ENCODE assay signal across 9 cellular contexts in genomic region chr11:18731949-18732821, GRCh38. TPM values are rescaled to one million over a fixed set of nuclear protein-coding genes. Genes with fewer than 3 reads are reported as not detected.
DNase-seq lines count a peak whose midpoint lies in the region; TF ChIP-seq lines count a peak whose summit lies in the region.
"Had no signal": no experiment of that assay in that cellular context is flagged by ENCODE, and none has a peak within 500 bp of the region (broad histone marks: within the 10 kb centered on the region; RNA-seq: fewer than 3 reads in every experiment).

No MANE protein-coding gene starts in this region.

- DNase-seq in GM12865 (ENCODE audit: low read depth) (peak; percentile 62), HL-60 (ENCODE audit: low read depth in 1 of 2, low spot score in 1 of 2) (peak in 1 of 2 experiments; percentile 40), T-helper 1 cell (peak in 4 of 5 donors; percentile 34 to 57 (median 44)), amniotic epithelial cell (ENCODE audit: low read depth) (peak; percentile 32), hepatocyte (ENCODE audit: low spot score) (peak; percentile 54), smooth muscle cell (lab: John Stamatoyannopoulos, UW; ENCODE audit: unreplicated experiment) (peak; percentile 27), GOT3 (lab: John Stamatoyannopoulos, UW) (no peak)

- no peak overlapping the region for H3K27ac ChIP-seq in 22Rv1
- no peak overlapping the region for H3K27ac ChIP-seq in HL-60 (replicated peaks)
- no peak overlapping the region for H3K27ac ChIP-seq in hepatocyte
- H3K27ac ChIP-seq in smooth muscle cell (ENCODE audit: low read depth), result no peak overlapping the region

- no peaks in the 10 kb centered on the region for H3F3A ChIP-seq in smooth muscle cell (ENCODE audit: low read depth)

- H3K27me3 ChIP-seq in HL-60 (ENCODE audit: insufficient read depth, poor library complexity, severe bottlenecking) (peaks cover 2% of the 10 kb centered on the region), hepatocyte (no peaks in the 10 kb centered on the region), smooth muscle cell (ENCODE audit: low read depth) (no peaks in the 10 kb centered on the region)

- H3K9me3 ChIP-seq in hepatocyte (ENCODE audit: low read depth) (no peaks in the 10 kb centered on the region), smooth muscle cell (replicated peaks; ENCODE audit: low read depth) (no peaks in the 10 kb centered on the region)

- H3K79me2 ChIP-seq in hepatocyte (no peaks in the 10 kb centered on the region), smooth muscle cell (ENCODE audit: low read depth) (no peaks in the 10 kb centered on the region)

- H3K36me3 ChIP-seq in hepatocyte (replicated peaks; ENCODE audit: insufficient read depth, low read depth), result no peaks in the 10 kb centered on the region
- no peaks in the 10 kb centered on the region for H3K36me3 ChIP-seq in smooth muscle cell (ENCODE audit: low read depth)

- TF ChIP-seq CTCF in 22Rv1 (IDR thresholded peaks at IDR 0.05) (peak; percentile 97), GM12865 (IDR thresholded peaks at IDR 0.05; ENCODE audit: insufficient read depth, low read depth, low read length, missing control alignments) (peak; percentile 98), HL-60 (IDR thresholded peaks at IDR 0.05; ENCODE audit: insufficient read depth, low read length) (peak; percentile 98), hepatocyte (IDR thresholded peaks at IDR 0.05; ENCODE audit: poor library complexity) (peak; percentile 97), smooth muscle cell (IDR thresholded peaks at IDR 0.05; ENCODE audit: borderline replicate concordance, insufficient read depth, poor library complexity, severe bottlenecking) (peak; percentile 97)

- H2AFZ ChIP-seq in hepatocyte (no peak overlapping the region), smooth muscle cell (ENCODE audit: low read depth) (peak overlapping the region; percentile 11)

- H4K20me1 ChIP-seq in hepatocyte (ENCODE audit: insufficient read depth, poor library complexity, severe bottlenecking) (no peaks in the 10 kb centered on the region), smooth muscle cell (ENCODE audit: low read depth) (no peaks in the 10 kb centered on the region)

- H3K4me3 ChIP-seq in GM12865 (ENCODE audit: low read depth, low read length) (no peak overlapping the region), HL-60 (replicated peaks; ENCODE audit: insufficient read depth, low read length) (no peak overlapping the region), hepatocyte (no peak overlapping the region), smooth muscle cell (no peak overlapping the region)

- H3K9ac ChIP-seq in smooth muscle cell (ENCODE audit: low read depth), result no peak overlapping the region

- no peaks in the 10 kb centered on the region for H3K4me1 ChIP-seq in hepatocyte (ENCODE audit: insufficient read depth)
- H3K4me1 ChIP-seq in smooth muscle cell (ENCODE audit: low read depth), result no peaks in the 10 kb centered on the region

- H3K4me2 ChIP-seq in hepatocyte (no peak overlapping the region), smooth muscle cell (no peak overlapping the region)

- H3K9me2 ChIP-seq in hepatocyte (replicated peaks; ENCODE audit: insufficient read depth), result no peaks in the 10 kb centered on the region

- 72% methylated on average over 11 of the region's 11 CpGs for WGBS in hepatocyte (ENCODE audit: low lambda C conversion rate, missing lambda C conversion rate)
- WGBS in smooth muscle cell (ENCODE audit: low lambda C conversion rate), result 72% methylated on average over 11 of the region's 11 CpGs

RNA-seq across cellular contexts. Expression of gene IGSF22, which starts 6.2 kb away (rescaled TPM):
- 0.08 TPM in 1 of 2 replicates, not detected in the other for total RNA-seq in hepatocyte
- 0.22 TPM in 1 of 2 replicates, not detected in the other for polyA plus RNA-seq in hepatocyte
- total RNA-seq in smooth muscle cell, result 0.09 TPM in 1 of 2 replicates, not detected in the other
- polyA plus RNA-seq in smooth muscle cell, result not detected in 2 replicates
- total RNA-seq: pulmonary artery endothelial cell had no signal

RNA-seq across cellular contexts. Expression of gene TMEM86A, which starts 33.6 kb away (rescaled TPM):
- total RNA-seq in hepatocyte (1.7 and 2.3 TPM in 2 replicates), smooth muscle cell (1.2 and 2.0 TPM in 2 replicates)
- polyA plus RNA-seq in hepatocyte (5.0 and 5.2 TPM in 2 replicates), smooth muscle cell (2.0 and 2.6 TPM in 2 replicates)

RNA-seq across cellular contexts. Expression of gene PTPN5, which starts 59.4 kb away (rescaled TPM):
- total RNA-seq in hepatocyte (0.40 and 0.90 TPM in 2 replicates), smooth muscle cell (not detected in 2 replicates)
- polyA plus RNA-seq in hepatocyte (0.22 and 0.78 TPM in 2 replicates), smooth muscle cell (not detected in 2 replicates)
- total RNA-seq: pulmonary artery endothelial cell had no signal
